ENCODE assay signal across 10 cellular contexts in the genomic region with DNA sequence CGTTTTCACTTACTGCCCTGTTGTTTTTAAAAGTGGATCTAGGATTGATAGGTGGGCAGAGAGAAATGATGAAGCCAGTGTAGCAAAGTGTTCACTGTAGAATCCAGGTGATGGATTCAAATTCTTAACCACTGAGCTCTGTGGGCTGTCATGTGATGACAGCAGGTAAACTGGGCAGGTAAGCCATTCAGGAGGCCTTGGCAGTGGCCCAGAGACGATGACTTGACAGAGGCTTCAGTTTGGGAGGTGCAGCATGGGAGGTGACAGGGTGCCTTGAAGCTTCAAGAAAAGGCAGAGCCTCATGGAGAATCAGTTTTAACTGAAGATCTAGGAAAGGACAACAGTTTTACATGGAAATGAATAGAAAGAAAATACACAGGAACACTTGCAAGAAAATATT. TPM values are rescaled to one million over a fixed set of nuclear protein-coding genes. Genes with fewer than 3 reads are reported as not detected.
DNase-seq lines count a peak whose midpoint lies in the region; ATAC-seq and TF ChIP-seq lines count a peak whose summit lies in the region.
"Had no signal": no experiment of that assay in that cellular context is flagged by ENCODE, and none has a peak within 500 bp of the region (broad histone marks: within the 10 kb centered on the region; RNA-seq: fewer than 3 reads in every experiment).

No MANE protein-coding gene starts in this region.

- H3K9me3 Mint-ChIP-seq in activated CD8-positive, alpha-beta memory T cell treated with anti-CD3 and anti-CD28 coated beads, Interleukin-2, amount 10 ng/mL, durations not matched to agents 7 days and 5 days (ENCODE audit: low read depth): no peaks in the 10 kb centered on the region
- no peaks in the 10 kb centered on the region for H3K9me3 Mint-ChIP-seq in effector memory CD8-positive, alpha-beta T cell

- no peaks in the 10 kb centered on the region for H3K9me2 ChIP-seq in OCI-LY7 (ENCODE audit: insufficient read depth, low read length)

- TF ChIP-seq CTCF in OCI-LY7 (conservative IDR thresholded peaks at IDR 0.05; ENCODE audit: low read length): no peak

- H3K4me1 Mint-ChIP-seq in activated CD8-positive, alpha-beta memory T cell treated with anti-CD3 and anti-CD28 coated beads, Interleukin-2, amount 10 ng/mL, durations not matched to agents 7 days and 5 days: peaks cover 66% of the 10 kb centered on the region
- peaks cover 36 to 44% of the 10 kb centered on the region in 2 donors for H3K4me1 Mint-ChIP-seq in effector memory CD8-positive, alpha-beta T cell (ENCODE audit: low read depth in 2 of 2)

- no peaks in the 10 kb centered on the region for H3K9me3 ChIP-seq in OCI-LY7 (ENCODE audit: low read length)

- CTCF ChIA-PET in activated CD8-positive, alpha-beta memory T cell treated with anti-CD3 and anti-CD28 coated beads, Interleukin-2, amount 10 ng/mL, durations not matched to agents 7 days and 5 days (lab: Charles Lee): interaction anchor here (2.9 kb wide), 1 partner anchor 8 kb away, joined by 17 read pairs; no protein-coding TSS in a partner anchor
- CTCF ChIA-PET in OCI-LY7 (lab: Charles Lee; ENCODE audit: unreplicated experiment): no interaction called here

- H4K20me1 ChIP-seq in OCI-LY7 (ENCODE audit: insufficient read depth, low read length): peaks cover 21% of the 10 kb centered on the region; the same call in 1 of the 2 replicates

- H3K27ac ChIP-seq in OCI-LY7 (ENCODE audit: low read depth, low read length, poor library complexity, severe bottlenecking) (no peak overlapping the region), skin epidermis (peak overlapping the region in 11 of 21 experiments; percentile 4 to 59 (median 30))

- peak overlapping the region; percentile 29 for H3K4me3 Mint-ChIP-seq in activated CD8-positive, alpha-beta memory T cell treated with anti-CD3 and anti-CD28 coated beads, Interleukin-2, amount 10 ng/mL, durations not matched to agents 7 days and 5 days
- peak overlapping the region; percentile 41 to 93 for H3K4me3 Mint-ChIP-seq in effector memory CD8-positive, alpha-beta T cell

- H3K27me3 Mint-ChIP-seq in activated CD8-positive, alpha-beta memory T cell treated with anti-CD3 and anti-CD28 coated beads, Interleukin-2, amount 10 ng/mL, durations not matched to agents 7 days and 5 days: no peaks in the 10 kb centered on the region
- H3K27me3 Mint-ChIP-seq in effector memory CD8-positive, alpha-beta T cell: no peaks in the 10 kb centered on the region

- H3K79me2 ChIP-seq in OCI-LY7 (ENCODE audit: insufficient read depth, low read depth, low read length): peaks cover 65% of the 10 kb centered on the region

- H2AFZ ChIP-seq in OCI-LY7 (ENCODE audit: low read length): no peak overlapping the region

- no peak for DNase-seq in activated CD8-positive, alpha-beta memory T cell treated with anti-CD3 and anti-CD28 coated beads, Interleukin-2, amount 10 ng/mL, durations not matched to agents 7 days and 5 days
- no peak for DNase-seq in activated CD8-positive, alpha-beta memory T cell treated with anti-CD3 and anti-CD28 coated beads, Interleukin-2, amount 50 U/mL, for 48 hours
- no peak for DNase-seq in OCI-LY7 (ENCODE audit: low spot score)
- DNase-seq in effector memory CD8-positive, alpha-beta T cell: no peak
- no peak for DNase-seq in stimulated activated CD8-positive, alpha-beta memory T cell treated with anti-CD3 and anti-CD28 coated beads, Interleukin-4, amount 100 ng/mL, for 48 hours
- DNase-seq: caudate nucleus, NCI-H1048 had no signal

- intact Hi-C loops in OCI-LY7 (cut with micrococcal nuclease; ENCODE audit: unreplicated experiment): no loop called here

- ATAC-seq in activated CD8-positive, alpha-beta memory T cell treated with anti-CD3 and anti-CD28 coated beads, Interleukin-2, amount 10 ng/mL, durations not matched to agents 7 days and 5 days: no peak
- ATAC-seq in effector memory CD8-positive, alpha-beta T cell (replicated peaks): no peak
- ATAC-seq in GM19035 (IDR thresholded peaks at IDR 0.05; ENCODE audit: unreplicated experiment): no peak
- ATAC-seq in GM18867 (IDR thresholded peaks at IDR 0.05; ENCODE audit: unreplicated experiment): no peak

- BruUV-seq in OCI-LY7 (replicated peaks; lab: Mats Ljungman, UMichigan): no TSS peak

- peaks cover 5% of the 10 kb centered on the region for H3K36me3 Mint-ChIP-seq in activated CD8-positive, alpha-beta memory T cell treated with anti-CD3 and anti-CD28 coated beads, Interleukin-2, amount 10 ng/mL, durations not matched to agents 7 days and 5 days
- peaks cover 21% of the 10 kb centered on the region for H3K36me3 Mint-ChIP-seq in effector memory CD8-positive, alpha-beta T cell (ENCODE audit: insufficient read depth)

- H3K27ac Mint-ChIP-seq in activated CD8-positive, alpha-beta memory T cell treated with anti-CD3 and anti-CD28 coated beads, Interleukin-2, amount 10 ng/mL, durations not matched to agents 7 days and 5 days: peak overlapping the region; percentile 53
- H3K27ac Mint-ChIP-seq in effector memory CD8-positive, alpha-beta T cell: peak overlapping the region; percentile 69 to 96

- peak overlapping the region; percentile 91; the same call in 1 of the 2 replicates for H3K4me2 ChIP-seq in OCI-LY7 (ENCODE audit: low read length)

- H3K4me3 ChIP-seq in OCI-LY7 (ENCODE audit: low read depth, low read length, poor library complexity, severe bottlenecking): peak overlapping the region; percentile 96
- H3K4me3 ChIP-seq in skin epidermis: no peak overlapping the region

- POLR2A ChIA-PET in OCI-LY7 (lab: Charles Lee): interaction anchor here (1.6 kb wide), 1 partner anchor 17 kb away, joined by 4 read pairs; no protein-coding TSS in a partner anchor

- peaks cover 33% of the 10 kb centered on the region for H3K4me1 ChIP-seq in OCI-LY7 (ENCODE audit: insufficient read depth, low read length, poor library complexity, severe bottlenecking)

- peaks cover 52% of the 10 kb centered on the region for H3K36me3 ChIP-seq in OCI-LY7 (ENCODE audit: insufficient read depth, low read length)

RNA-seq across cellular contexts. Expression of gene NAA20, which starts 2.0 kb away (rescaled TPM):
- total RNA-seq in activated CD8-positive, alpha-beta memory T cell treated with anti-CD3 and anti-CD28 coated beads, Interleukin-2, amount 10 ng/mL, durations not matched to agents 7 days and 5 days: 10 to 100 TPM; 49.1 to 64.5 TPM
- 37.5 and 44.6 TPM in 2 replicates for total RNA-seq in OCI-LY7 (2014; rRNA removed; shearing (Covaris generic))
- total RNA-seq in OCI-LY7 (2022): 59.9 and 62.4 TPM in 2 replicates

RNA-seq across cellular contexts. Expression of gene CRNKL1, which starts 33.1 kb away (rescaled TPM):
- total RNA-seq in activated CD8-positive, alpha-beta memory T cell treated with anti-CD3 and anti-CD28 coated beads, Interleukin-2, amount 10 ng/mL, durations not matched to agents 7 days and 5 days: 10 to 100 TPM; 17.8 to 25.0 TPM
- total RNA-seq in OCI-LY7 (2014; rRNA removed; shearing (Covaris generic)): 13.9 and 18.6 TPM in 2 replicates
- total RNA-seq in OCI-LY7 (2022): 20.0 and 21.2 TPM in 2 replicates

RNA-seq across cellular contexts. Expression of gene CFAP61, which starts 33.2 kb away (rescaled TPM):
- total RNA-seq in activated CD8-positive, alpha-beta memory T cell treated with anti-CD3 and anti-CD28 coated beads, Interleukin-2, amount 10 ng/mL, durations not matched to agents 7 days and 5 days: not detected
- 0.06 TPM in 1 of 2 replicates, not detected in the other for total RNA-seq in OCI-LY7 (2014; rRNA removed; shearing (Covaris generic))
- not detected in 2 replicates for total RNA-seq in OCI-LY7 (2022)
